In genomic region chr1:2392686-2393085, GRCh38 we compare ENCODE assay signal across 8 cellular contexts. TPM values are rescaled to one million over a fixed set of nuclear protein-coding genes. Genes with fewer than 3 reads are reported as not detected.
A peak's percentile ranks its signal among the peaks of the same experiment; 100 is the strongest.
DNase-seq lines count a peak whose midpoint lies in the region; ATAC-seq and TF ChIP-seq lines count a peak whose summit lies in the region.

No MANE protein-coding gene starts in this region.

- POLR2A ChIA-PET in AG04450 (lab: Yijun Ruan, JAX) = interaction anchor here (1.9 kb wide), 1 partner anchor 198 kb away, joined by 9 read pairs; the partner anchor contains the start of gene FAAP20
- POLR2A ChIA-PET in naive thymus-derived CD4-positive, alpha-beta T cell (lab: Charles Lee) = interaction anchor here (1.2 to 2.8 kb wide), 5 partner anchors 8 to 193 kb away, joined by 4 to 20 read pairs (median 10); partner anchors contain the start of gene PEX10

- H3K27ac Mint-ChIP-seq in chondrocyte (ENCODE audit: unreplicated experiment) = peak overlapping the region; percentile 83
- peak overlapping the region; percentile 63 to 96 (median 88) for H3K27ac Mint-ChIP-seq in naive thymus-derived CD4-positive, alpha-beta T cell

- no peak overlapping the region for H3K27ac ChIP-seq in AG04450 (ENCODE audit: low read depth, low read length)
- H3K27ac ChIP-seq in naive thymus-derived CD4-positive, alpha-beta T cell (ENCODE audit: low read depth, low read length) = peak overlapping the region; percentile 82

- H3K27me3 Mint-ChIP-seq in chondrocyte (ENCODE audit: low read depth) = no peaks in the 10 kb centered on the region
- no peaks in the 10 kb centered on the region for H3K27me3 Mint-ChIP-seq in naive thymus-derived CD4-positive, alpha-beta T cell

- TF ChIP-seq CTCF in AG04450 (IDR thresholded peaks at IDR 0.05; ENCODE audit: low read depth, low read length) (no peak), chondrocyte (IDR thresholded peaks at IDR 0.05) (no peak)

- peaks cover 5 to 40% (median 10%) of the 10 kb centered on the region in 3 experiments for H3K36me3 ChIP-seq in naive thymus-derived CD4-positive, alpha-beta T cell (ENCODE audit: control insufficient read depth in 2 of 3, insufficient read depth in 3 of 3, low read length in 3 of 3)

- H3K4me1 ChIP-seq in naive thymus-derived CD4-positive, alpha-beta T cell (ENCODE audit: control insufficient read depth in 2 of 2, insufficient read depth in 2 of 2, low read length in 2 of 2) = peaks cover 23 to 33% of the 10 kb centered on the region in 2 donors

- no peak for ATAC-seq in naive thymus-derived CD4-positive, alpha-beta T cell
- ATAC-seq in HG02610 (IDR thresholded peaks at IDR 0.05; ENCODE audit: unreplicated experiment) (no peak), HG03469 (IDR thresholded peaks at IDR 0.05; ENCODE audit: unreplicated experiment) (no peak)

- no peaks in the 10 kb centered on the region for H3K9me3 Mint-ChIP-seq in chondrocyte (ENCODE audit: low read depth)
- no peaks in the 10 kb centered on the region for H3K9me3 Mint-ChIP-seq in naive thymus-derived CD4-positive, alpha-beta T cell

- peak overlapping the region; percentile 80 for H3K4me3 Mint-ChIP-seq in chondrocyte (ENCODE audit: unreplicated experiment)
- peak overlapping the region; percentile 80 to 93 (median 90) for H3K4me3 Mint-ChIP-seq in naive thymus-derived CD4-positive, alpha-beta T cell

- no peaks in the 10 kb centered on the region for H3K27me3 ChIP-seq in AG04450 (ENCODE audit: control insufficient read depth, insufficient read depth, low read length)
- H3K27me3 ChIP-seq in naive thymus-derived CD4-positive, alpha-beta T cell (ENCODE audit: control insufficient read depth in 2 of 2, insufficient read depth in 2 of 2, low read length in 2 of 2) = no peaks in the 10 kb centered on the region

- H3K4me1 Mint-ChIP-seq in chondrocyte (ENCODE audit: low read depth) = peaks cover 37% of the 10 kb centered on the region
- H3K4me1 Mint-ChIP-seq in naive thymus-derived CD4-positive, alpha-beta T cell = peaks cover 23 to 47% (median 40%) of the 10 kb centered on the region in 7 donors

- intact Hi-C loops in naive thymus-derived CD4-positive, alpha-beta T cell (cut with micrococcal nuclease) = no loop called here

- CTCF ChIA-PET in AG04450 (lab: Charles Lee) = interaction anchor here (0.6 to 2.8 kb wide), 4 partner anchors 11 to 198 kb away, joined by 3 to 12 read pairs (median 6); partner anchors contain the start of gene FAAP20
- CTCF ChIA-PET in naive thymus-derived CD4-positive, alpha-beta T cell (lab: Charles Lee) = interaction anchor here (0.5 to 1.0 kb wide), 2 partner anchors 444 to 1515 kb away, joined by 3 to 5 read pairs; no protein-coding TSS in a partner anchor

- DNase-seq in AG04450 (ENCODE audit: low read depth, low spot score) (no peak), chondrocyte (ENCODE audit: low spot score) (peak; percentile 90), NCI-H82 (lab: John Stamatoyannopoulos, UW) (no peak)
- no peak for DNase-seq in Jurkat, Clone E6-1 (ENCODE audit: low read depth, low spot score)
- no peak for DNase-seq in naive thymus-derived CD4-positive, alpha-beta T cell
- no peak for DNase-seq in stimulated activated CD4-positive, alpha-beta T cell treated with anti-CD3 and anti-CD28 coated beads, Interleukin-4, amount 100 ng/mL, for 4 hours

- peak overlapping the region; percentile 87 for H3K4me3 ChIP-seq in AG04450 (ENCODE audit: low read depth, low read length)
- H3K4me3 ChIP-seq in Jurkat, Clone E6-1 (ENCODE audit: low read length) = peak overlapping the region; percentile 86
- peak overlapping the region; percentile 77 for H3K4me3 ChIP-seq in naive thymus-derived CD4-positive, alpha-beta T cell (ENCODE audit: low read length)

- H3K9me3 ChIP-seq in AG04450 (ENCODE audit: control insufficient read depth, insufficient read depth, low read length) = no peaks in the 10 kb centered on the region
- no peaks in the 10 kb centered on the region for H3K9me3 ChIP-seq in naive thymus-derived CD4-positive, alpha-beta T cell (ENCODE audit: control insufficient read depth in 2 of 3, low read length in 3 of 3)

- peaks cover 12% of the 10 kb centered on the region for H3K36me3 Mint-ChIP-seq in chondrocyte (ENCODE audit: low read depth)
- peaks cover 0 to 25% (median 3%) of the 10 kb centered on the region in 5 donors for H3K36me3 Mint-ChIP-seq in naive thymus-derived CD4-positive, alpha-beta T cell

RNA-seq across cellular contexts. Expression of gene RER1, which starts 1.0 kb away (rescaled TPM):
- 312 and 324 TPM in 2 replicates for polyA plus RNA-seq in AG04450 (2011; rRNA removed)
- 243 and 249 TPM in 2 replicates for polyA minus RNA-seq in AG04450 (2011; rRNA and poly(A)+ RNA removed)
- 146 TPM for polyA plus RNA-seq in Jurkat, Clone E6-1 (2012; ENCODE audit: insufficient read depth, insufficient read length)
- 158 to 177 TPM (median 175 TPM) in 3 replicates for total RNA-seq in chondrocyte
- 100 to 1,000 TPM in 3 of 5 experiments, 10 to 100 TPM in 2; 71.0 to 150 (median 136) TPM for total RNA-seq in naive thymus-derived CD4-positive, alpha-beta T cell
- 100 to 1,000 TPM; 110 to 116 TPM for polyA plus RNA-seq in naive thymus-derived CD4-positive, alpha-beta T cell

RNA-seq across cellular contexts. Expression of gene MORN1, which starts 1.3 kb away (rescaled TPM):
- polyA plus RNA-seq in AG04450 (2011; rRNA removed) = 3.0 and 3.6 TPM in 2 replicates
- 8.1 and 11.0 TPM in 2 replicates for polyA minus RNA-seq in AG04450 (2011; rRNA and poly(A)+ RNA removed)
- 2.6 TPM for polyA plus RNA-seq in Jurkat, Clone E6-1 (2012; ENCODE audit: insufficient read depth, insufficient read length)
- 6.7 to 10.0 TPM (median 8.1 TPM) in 3 replicates for total RNA-seq in chondrocyte
- 10 to 100 TPM in 3 of 5 experiments, 1 to 10 TPM in 2; 8.5 to 16.4 (median 11.2) TPM for total RNA-seq in naive thymus-derived CD4-positive, alpha-beta T cell
- 1 to 10 TPM; 5.0 to 5.3 TPM for polyA plus RNA-seq in naive thymus-derived CD4-positive, alpha-beta T cell

RNA-seq across cellular contexts. Expression of gene PEX10, which starts 19.7 kb away (rescaled TPM):
- polyA plus RNA-seq in AG04450 (2011; rRNA removed) = 11.9 and 14.4 TPM in 2 replicates
- 9.0 and 9.1 TPM in 2 replicates for polyA minus RNA-seq in AG04450 (2011; rRNA and poly(A)+ RNA removed)
- polyA plus RNA-seq in Jurkat, Clone E6-1 (2012; ENCODE audit: insufficient read depth, insufficient read length) = 23.9 TPM
- 20.6 to 33.0 TPM (median 23.4 TPM) in 3 replicates for total RNA-seq in chondrocyte
- 10 to 100 TPM in 4 of 5 experiments, 1 to 10 TPM in 1; 8.7 to 14.9 (median 12.3) TPM for total RNA-seq in naive thymus-derived CD4-positive, alpha-beta T cell
- 10 to 100 TPM in 1 of 2 donors, 1 to 10 TPM in 1; 9.1 to 10.4 TPM for polyA plus RNA-seq in naive thymus-derived CD4-positive, alpha-beta T cell
